In the genomic region with DNA sequence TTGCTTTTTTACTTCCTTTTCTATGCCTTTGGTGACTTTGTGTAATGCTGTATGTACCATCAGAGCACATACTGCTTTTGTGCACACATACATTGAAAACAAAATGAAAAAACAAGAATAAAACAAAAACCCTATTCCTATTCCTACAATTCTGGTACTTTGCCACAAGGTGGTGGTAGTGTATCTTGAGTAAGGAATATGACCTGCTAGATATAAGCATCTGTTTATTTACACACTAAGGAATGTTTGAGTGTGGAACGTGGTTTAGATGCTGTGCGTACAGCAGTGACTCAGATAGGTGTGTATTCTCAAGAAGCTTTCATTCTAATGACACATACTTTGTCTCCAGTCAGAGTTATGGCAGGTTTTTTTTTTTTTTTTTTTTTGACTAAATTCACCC, we compare ENCODE assay signal across 9 cellular contexts.
DNase-seq lines count a peak whose midpoint lies in the region; ATAC-seq and TF ChIP-seq lines count a peak whose summit lies in the region.
"Had no signal": no experiment of that assay in that cellular context is flagged by ENCODE, and none has a peak within 500 bp of the region (broad histone marks: within the 10 kb centered on the region; RNA-seq: fewer than 3 reads in every experiment).

No MANE protein-coding gene starts in this region.

- H3K27ac ChIP-seq in lung (ENCODE audit: low read depth in 1 of 2, low read length in 1 of 2) = no peak overlapping the region

- H3K36me3 Mint-ChIP-seq in HFFc6 (ENCODE audit: low read depth) = no peaks in the 10 kb centered on the region
- peaks cover 1% of the 10 kb centered on the region for H3K36me3 Mint-ChIP-seq in activated CD4-positive, alpha-beta memory T cell treated with anti-CD3 and anti-CD28 coated beads for 36 hours

- H3K27ac Mint-ChIP-seq in HFFc6 = no peak overlapping the region
- H3K27ac Mint-ChIP-seq in activated CD4-positive, alpha-beta memory T cell treated with anti-CD3 and anti-CD28 coated beads for 36 hours = peak overlapping the region; percentile 87
- H3K27ac Mint-ChIP-seq: activated naive CD4-positive, alpha-beta T cell treated with anti-CD3 and anti-CD28 coated beads, Interleukin-2, amount 50 U/mL, for 24 hours had no signal

- peak; percentile 40; the same call in 1 of the 2 replicates for TF ChIP-seq CTCF in HFFc6 (IDR thresholded peaks at IDR 0.05)
- TF ChIP-seq CTCF in lung (IDR thresholded peaks at IDR 0.05; ENCODE audit: control extremely low read depth, extremely low read depth) = peak; percentile 23

- no peaks in the 10 kb centered on the region for H3K36me3 ChIP-seq in lung (ENCODE audit: control insufficient read depth in 2 of 2, insufficient read depth in 2 of 2, low read length in 2 of 2)

- CTCF ChIA-PET in activated CD4-positive, alpha-beta memory T cell treated with anti-CD3 and anti-CD28 coated beads for 36 hours (lab: Charles Lee) = interaction anchor here (0.6 to 4.0 kb wide), 23 partner anchors 13 to 1761 kb away, joined by 3 to 53 read pairs (median 4); a partner anchor contains a TSS

- no peak overlapping the region for H3K4me3 ChIP-seq in lung

- H3K4me3 Mint-ChIP-seq in HFFc6 = no peak overlapping the region
- no peak overlapping the region for H3K4me3 Mint-ChIP-seq in activated CD4-positive, alpha-beta memory T cell treated with anti-CD3 and anti-CD28 coated beads for 36 hours
- H3K4me3 Mint-ChIP-seq: activated naive CD4-positive, alpha-beta T cell treated with anti-CD3 and anti-CD28 coated beads, Interleukin-2, amount 50 U/mL, for 24 hours had no signal

- peaks cover 60% of the 10 kb centered on the region for H3K9me3 Mint-ChIP-seq in HFFc6
- peaks cover 6% of the 10 kb centered on the region for H3K9me3 Mint-ChIP-seq in activated CD4-positive, alpha-beta memory T cell treated with anti-CD3 and anti-CD28 coated beads for 36 hours
- H3K9me3 Mint-ChIP-seq: activated naive CD4-positive, alpha-beta T cell treated with anti-CD3 and anti-CD28 coated beads, Interleukin-2, amount 50 U/mL, for 24 hours had no signal

- no peaks in the 10 kb centered on the region for H3K27me3 Mint-ChIP-seq in HFFc6 (ENCODE audit: insufficient read depth)
- H3K27me3 Mint-ChIP-seq in activated CD4-positive, alpha-beta memory T cell treated with anti-CD3 and anti-CD28 coated beads for 36 hours = no peaks in the 10 kb centered on the region
- H3K27me3 Mint-ChIP-seq: activated naive CD4-positive, alpha-beta T cell treated with anti-CD3 and anti-CD28 coated beads, Interleukin-2, amount 50 U/mL, for 24 hours had no signal

- intact Hi-C loops in activated CD4-positive, alpha-beta memory T cell treated with anti-CD3 and anti-CD28 coated beads for 36 hours (cut with micrococcal nuclease) = loop anchor here (1.0 to 10.0 kb wide), 11 partner anchors 37 to 897 kb away; no protein-coding TSS in a partner anchor

- ATAC-seq in lung (ENCODE audit: insufficient read depth, low FRiP score) (no peak), GM21390 (IDR thresholded peaks at IDR 0.05; ENCODE audit: unreplicated experiment) (no peak), HG03097 (IDR thresholded peaks at IDR 0.05; ENCODE audit: low FRiP score, unreplicated experiment) (no peak)

- POLR2A ChIA-PET in activated CD4-positive, alpha-beta memory T cell treated with anti-CD3 and anti-CD28 coated beads for 36 hours (lab: Charles Lee) = interaction anchor here (0.6 to 3.2 kb wide), 10 partner anchors 63 to 884 kb away, joined by 3 to 18 read pairs (median 6); no protein-coding TSS in a partner anchor

- H3K9me3 ChIP-seq in lung (ENCODE audit: control insufficient read depth in 2 of 2, insufficient read depth in 1 of 2, low read length in 1 of 2) = peaks cover 0 to 2% of the 10 kb centered on the region in 2 donors

- peak; percentile 26 for DNase-seq in DMS114 treated with DMSO at 0.1 percent for 48 hours (lab: John Stamatoyannopoulos, UW; ENCODE audit: unreplicated experiment)
- no peak for DNase-seq in HFFc6
- peak; percentile 51 for DNase-seq in activated CD4-positive, alpha-beta memory T cell treated with anti-CD3 and anti-CD28 coated beads for 36 hours
- no peak for DNase-seq in lung (ENCODE audit: low spot score)
- DNase-seq in NCI-H1092 treated with DMSO at 0.1 percent for 48 hours (lab: John Stamatoyannopoulos, UW) = no peak
- DNase-seq in NCI-H128 (lab: John Stamatoyannopoulos, UW; ENCODE audit: unreplicated experiment) = no peak

- H3K4me1 Mint-ChIP-seq in HFFc6 (ENCODE audit: low read depth) = no peaks in the 10 kb centered on the region
- H3K4me1 Mint-ChIP-seq in activated CD4-positive, alpha-beta memory T cell treated with anti-CD3 and anti-CD28 coated beads for 36 hours (ENCODE audit: low read depth) = peaks cover 16% of the 10 kb centered on the region

- H3K27me3 ChIP-seq in lung (ENCODE audit: control insufficient read depth, insufficient read depth) = no peaks in the 10 kb centered on the region

- H3K4me1 ChIP-seq in lung (ENCODE audit: control insufficient read depth in 2 of 2, insufficient read depth in 2 of 2, low read length in 2 of 2) = no peaks in the 10 kb centered on the region

- 53 to 78% methylated on average over 2 of the region's 2 CpGs for WGBS in lung, 2 donors

Comparison
In these comparisons a context has a peak if more than half of its experiments do, and no peak if none do; other contexts are left out.
1. DNase-seq: peak in DMS114 treated with DMSO at 0.1 percent for 48 hours (single experiment) and activated CD4-positive, alpha-beta memory T cell treated with anti-CD3 and anti-CD28 coated beads for 36 hours (single experiment); none in HFFc6 (single experiment), lung (single experiment), NCI-H1092 treated with DMSO at 0.1 percent for 48 hours (single experiment) and NCI-H128 (single experiment).